Comparison of ENCODE assay signal across 9 cellular contexts in the genomic region with DNA sequence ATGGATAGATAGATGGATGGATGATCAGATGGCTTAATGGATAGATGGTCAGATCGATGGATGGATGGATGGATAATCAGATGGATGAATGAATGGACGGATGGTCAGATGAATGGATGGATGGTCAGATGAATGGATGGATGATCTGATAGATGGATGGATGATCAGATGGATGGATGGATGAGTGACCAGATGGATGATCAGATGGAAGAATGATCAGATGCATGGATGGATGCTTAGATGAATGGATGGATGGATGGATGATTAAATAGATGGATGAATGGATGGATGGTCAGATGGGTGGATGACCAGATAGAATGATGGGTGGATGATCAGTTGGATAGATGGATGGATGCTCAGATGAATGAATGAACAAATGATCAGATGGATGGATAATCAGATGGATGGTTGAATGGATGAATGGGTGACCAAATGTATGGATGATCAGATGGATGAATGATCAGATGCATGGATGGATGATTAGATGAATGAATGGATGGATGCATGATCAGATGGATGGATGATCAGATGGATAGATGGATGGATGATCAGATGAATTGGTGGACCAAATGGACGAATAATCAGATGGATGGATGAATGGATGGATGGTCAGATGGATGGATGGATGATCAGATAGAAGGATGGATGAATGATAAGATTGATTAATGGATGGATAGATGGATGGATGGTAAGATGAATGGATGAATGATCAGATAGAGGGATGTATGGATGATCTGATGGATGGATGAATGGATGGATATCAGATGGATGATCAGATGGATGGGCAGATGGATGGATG.
"Had no signal": no experiment of that assay in that cellular context is flagged by ENCODE, and none has a peak within 500 bp of the region (broad histone marks: within the 10 kb centered on the region; RNA-seq: fewer than 3 reads in every experiment).

No MANE protein-coding gene starts in this region.

- DNase-seq: H9, HCEC 1CT, HFFc6, Karpas-422, KBM-7 had no signal

- ATAC-seq: GM23338 had no signal

- H2AFZ ChIP-seq: GM23338 had no signal

- H3K27ac ChIP-seq: KMS-11 had no signal

- FAIRE-seq: H54, HTR-8/SVneo had no signal

- H3K9ac ChIP-seq: KMS-11 had no signal

- H3K4me2 ChIP-seq: GM23338, KMS-11 had no signal

- H3K4me3 ChIP-seq: GM23338 had no signal
